ENCODE assay signal across 15 cellular contexts in genomic region chr6:108699290-108700041, GRCh38.
DNase-seq lines count a peak whose midpoint lies in the region; FAIRE-seq and TF ChIP-seq lines count a peak whose summit lies in the region.
"Had no signal": no experiment of that assay in that cellular context is flagged by ENCODE, and none has a peak within 500 bp of the region (broad histone marks: within the 10 kb centered on the region; RNA-seq: fewer than 3 reads in every experiment).

No MANE protein-coding gene starts in this region.

- H3F3A ChIP-seq in neural progenitor cell (ENCODE audit: low read depth): no peaks in the 10 kb centered on the region

- CTCF ChIA-PET in HEK293 (lab: Yijun Ruan, JAX): interaction anchor here (0.8 kb wide), 1 partner anchor 82 kb away, joined by 3 read pairs; no protein-coding TSS in a partner anchor

- H3K4me3 ChIP-seq in HEK293 (ENCODE audit: low read depth, low read length) (no peak overlapping the region), fibroblast of the aortic adventitia (ENCODE audit: low read depth, low read length) (no peak overlapping the region), neural progenitor cell (no peak overlapping the region)
- H3K4me3 ChIP-seq: SJSA1 had no signal

- TF ChIP-seq CTCF in HEK293 (tag by site-specific recombination; IDR thresholded peaks at IDR 0.05): no peak
- no peak for TF ChIP-seq CTCF in fibroblast of the aortic adventitia (IDR thresholded peaks at IDR 0.05; ENCODE audit: insufficient read depth, low read length)
- no peak for TF ChIP-seq CTCF in neural progenitor cell (IDR thresholded peaks at IDR 0.05)

- H3K27me3 Mint-ChIP-seq in neural progenitor cell (ENCODE audit: insufficient read depth, low read depth): peaks cover 4% of the 10 kb centered on the region
- H3K27me3 Mint-ChIP-seq: progenitor cell of endocrine pancreas had no signal

- DNase-seq in NCI-H345 treated with DMSO at 0.1 percent for 48 hours (lab: John Stamatoyannopoulos, UW; ENCODE audit: unreplicated experiment) (peak; percentile 16), fibroblast of the aortic adventitia (ENCODE audit: low read depth) (peak; percentile 16), neural progenitor cell (ENCODE audit: low spot score) (no peak), H54 (ENCODE audit: insufficient read length, low spot score) (no peak), LoVo (ENCODE audit: low spot score) (no peak), posterior cingulate gyrus (no peak)
- DNase-seq in activated CD4-positive, alpha-beta T cell treated with anti-CD3 and anti-CD28 coated beads for 48 hours: no peak
- DNase-seq: C1 segment of cervical spinal cord; effector memory CD4-positive, alpha-beta T cell; mammary epithelial cell; stimulated activated CD4-positive, alpha-beta T cell treated with anti-CD3 and anti-CD28 coated beads, Interleukin-4, amount 100 ng/mL, for 1 hour; stimulated activated naive CD8-positive, alpha-beta T cell treated with anti-CD3 and anti-CD28 coated beads, Interleukin-15, Interleukin-2, amounts not matched to agents 100 U/mL and 50 U/mL, for 24 hours had no signal

- no peak overlapping the region for H3K4me2 ChIP-seq in neural progenitor cell

- FAIRE-seq in H54 (lab: Jason Lieb, UNC): no peak

- intact Hi-C loops in posterior cingulate gyrus (cut with DNase I): no loop called here

- peak overlapping the region; percentile 92 for H3K27ac Mint-ChIP-seq in neural progenitor cell
- H3K27ac Mint-ChIP-seq: progenitor cell of endocrine pancreas had no signal

- H3K36me3 ChIP-seq in HEK293 (ENCODE audit: control insufficient read depth in 2 of 2, insufficient read depth in 1 of 2, low read length in 2 of 2) (no peaks in the 10 kb centered on the region), neural progenitor cell (peaks cover 7% of the 10 kb centered on the region)
- H3K36me3 ChIP-seq: SJSA1 had no signal

- no peak overlapping the region for H3K4me3 Mint-ChIP-seq in neural progenitor cell

- H3K27me3 ChIP-seq in neural progenitor cell: no peaks in the 10 kb centered on the region

- H3K9me3 ChIP-seq in HEK293 (ENCODE audit: control insufficient read depth, insufficient read depth, low read depth, low read length) (no peaks in the 10 kb centered on the region), neural progenitor cell (ENCODE audit: low read depth) (peaks cover 10% of the 10 kb centered on the region)
- H3K9me3 ChIP-seq: SJSA1 had no signal

- H3K4me1 Mint-ChIP-seq in neural progenitor cell: peaks cover 10% of the 10 kb centered on the region

- H2AFZ ChIP-seq in neural progenitor cell (replicated peaks): no peak overlapping the region

- TF ChIP-seq POLR2A in H54 (IDR thresholded peaks at IDR 0.05; ENCODE audit: low read depth, low read length): no peak

- no peaks in the 10 kb centered on the region for H3K79me2 ChIP-seq in neural progenitor cell (ENCODE audit: low read depth)

- H3K4me1 ChIP-seq in HEK293 (ENCODE audit: control insufficient read depth, insufficient read depth, low read length) (no peaks in the 10 kb centered on the region), neural progenitor cell (no peaks in the 10 kb centered on the region)
- H3K4me1 ChIP-seq: SJSA1 had no signal

- H3K27ac ChIP-seq in HEK293 (ENCODE audit: extremely low read depth, low read depth, low read length): no peak overlapping the region
- H3K27ac ChIP-seq in neural progenitor cell: no peak overlapping the region
- H3K27ac ChIP-seq: SJSA1 had no signal

- no peaks in the 10 kb centered on the region for H3K36me3 Mint-ChIP-seq in neural progenitor cell

- peaks cover 19% of the 10 kb centered on the region for H3K9me3 Mint-ChIP-seq in neural progenitor cell

- no peaks in the 10 kb centered on the region for H4K20me1 ChIP-seq in neural progenitor cell (ENCODE audit: low read depth)

- POLR2A ChIA-PET in HEK293 (lab: Yijun Ruan, JAX): no interaction called here

- H3K9ac ChIP-seq in neural progenitor cell: no peak overlapping the region

TF ChIP-seq in HEK293, 187 proteins besides CTCF, POLR2A, EP300 and RAD21 (continues in another document):
- TF ChIP-seq ZNF274 (IDR thresholded peaks at IDR 0.05; ENCODE audit: low read length): no peak
- no peak for TF ChIP-seq ZNF274 (tag by site-specific recombination; IDR thresholded peaks at IDR 0.05; ENCODE audit: borderline replicate concordance)
- no peak for TF ChIP-seq ZNF555 (tag by site-specific recombination; conservative IDR thresholded peaks at IDR 0.05)
- TF ChIP-seq GFI1B (tag by site-specific recombination; IDR thresholded peaks at IDR 0.05): no peak
- no peak for TF ChIP-seq REST (tag by site-specific recombination; IDR thresholded peaks at IDR 0.05)
- no peak for TF ChIP-seq IKZF3 (tag by site-specific recombination; IDR thresholded peaks at IDR 0.05)
- TF ChIP-seq ZNF561 (tag by site-specific recombination; IDR thresholded peaks at IDR 0.05; ENCODE audit: borderline replicate concordance): 0 out of 2 replicates have a peak, but pooled peaks have one; percentile 42
- no peak for TF ChIP-seq ZBTB11 (tag by site-specific recombination; conservative IDR thresholded peaks at IDR 0.05; ENCODE audit: low read depth)
- no peak for TF ChIP-seq ZNF610 (tag by site-specific recombination; IDR thresholded peaks at IDR 0.05; ENCODE audit: borderline replicate concordance)
- TF ChIP-seq ZNF311 (tag by site-specific recombination; IDR thresholded peaks at IDR 0.05; ENCODE audit: borderline replicate concordance): no peak
- no peak for TF ChIP-seq ZBTB8A (tag by site-specific recombination; IDR thresholded peaks at IDR 0.05)
- TF ChIP-seq ZSCAN5A (tag by site-specific recombination; IDR thresholded peaks at IDR 0.05): no peak
- TF ChIP-seq PRDM1 (tag by site-specific recombination; IDR thresholded peaks at IDR 0.05): no peak
- no peak for TF ChIP-seq GLIS2 (tag by site-specific recombination; IDR thresholded peaks at IDR 0.05)
- TF ChIP-seq YY1 (tag by site-specific recombination; IDR thresholded peaks at IDR 0.05): no peak
- no peak for TF ChIP-seq ZNF423 (tag by site-specific recombination; IDR thresholded peaks at IDR 0.05)
- no peak for TF ChIP-seq ZBTB17 (tag by site-specific recombination; IDR thresholded peaks at IDR 0.05)
- TF ChIP-seq ZNF426 (tag by site-specific recombination; IDR thresholded peaks at IDR 0.05): no peak

Comparison
In these comparisons a context has a peak if more than half of its experiments do, and no peak if none do; other contexts are left out.
1. DNase-seq: peak in NCI-H345 treated with DMSO at 0.1 percent for 48 hours (single experiment) and fibroblast of the aortic adventitia (single experiment); none in neural progenitor cell (single experiment), H54 (single experiment), LoVo (single experiment), activated CD4-positive, alpha-beta T cell treated with anti-CD3 and anti-CD28 coated beads for 48 hours (single experiment) and posterior cingulate gyrus (0 of 10).